ENCODE assay signal across 22 cellular contexts in the genomic region with DNA sequence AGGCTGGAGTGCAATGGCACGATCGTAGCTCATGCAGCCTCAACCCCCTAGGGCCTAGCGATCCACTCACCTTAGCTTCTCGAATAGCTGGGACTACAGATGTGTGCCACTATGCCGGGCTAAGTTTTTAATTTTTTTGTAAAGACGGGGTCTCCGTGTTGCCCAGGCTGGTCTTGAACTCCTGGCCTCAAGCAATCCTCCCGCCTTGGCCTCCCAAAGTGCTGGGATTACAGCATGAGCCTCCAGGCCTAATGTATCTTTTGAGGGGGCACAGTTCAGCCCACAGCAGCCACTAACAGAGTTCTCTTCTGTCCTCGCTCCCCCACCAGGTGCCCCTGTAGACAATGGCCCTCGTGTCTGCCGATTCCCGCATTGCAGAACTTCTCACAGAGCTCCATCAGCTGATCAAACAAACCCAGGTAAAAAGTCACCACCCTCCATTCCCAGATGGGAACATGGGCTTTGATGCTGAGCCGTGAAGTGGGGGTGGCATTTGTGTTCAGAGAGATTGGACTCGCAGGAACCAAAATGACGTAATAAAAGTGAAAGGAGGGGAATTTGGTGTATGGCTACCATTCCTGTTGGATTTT. TPM values are rescaled to one million over a fixed set of nuclear protein-coding genes. Genes with fewer than 3 reads are reported as not detected.
DNase-seq lines count a peak whose midpoint lies in the region; ATAC-seq, FAIRE-seq and TF ChIP-seq lines count a peak whose summit lies in the region.
"Had no signal": no experiment of that assay in that cellular context is flagged by ENCODE, and none has a peak within 500 bp of the region (broad histone marks: within the 10 kb centered on the region; RNA-seq: fewer than 3 reads in every experiment).

No MANE protein-coding gene starts in this region.

- no peaks in the 10 kb centered on the region for H3K9me3 Mint-ChIP-seq in stimulated activated effector memory CD8-positive, alpha-beta T cell treated with anti-CD3 and anti-CD28 coated beads, Interleukin-12 subunit alpha, Interleukin-12 subunit beta, amount 100 ng/mL, for 72 hours
- H3K9me3 Mint-ChIP-seq: CD14-positive monocyte; CD4-positive, alpha-beta T cell; CD8-positive, alpha-beta memory T cell had no signal

- H3K4me1 ChIP-seq in HepG2 (ENCODE audit: insufficient read depth, low read length) (peaks cover 13% of the 10 kb centered on the region), right lobe of liver (no peaks in the 10 kb centered on the region), lower lobe of right lung (no peaks in the 10 kb centered on the region)
- H3K4me1 ChIP-seq: BE2C had no signal

- peak overlapping the region; percentile 26 for H3K27ac Mint-ChIP-seq in stimulated activated effector memory CD8-positive, alpha-beta T cell treated with anti-CD3 and anti-CD28 coated beads, Interleukin-12 subunit alpha, Interleukin-12 subunit beta, amount 100 ng/mL, for 72 hours
- H3K27ac Mint-ChIP-seq: CD4-positive, alpha-beta T cell had no signal

- H3K4me1 Mint-ChIP-seq in stimulated activated effector memory CD8-positive, alpha-beta T cell treated with anti-CD3 and anti-CD28 coated beads, Interleukin-12 subunit alpha, Interleukin-12 subunit beta, amount 100 ng/mL, for 72 hours = peaks cover 5% of the 10 kb centered on the region
- H3K4me1 Mint-ChIP-seq: CD14-positive monocyte had no signal

- in situ Hi-C loops in HepG2 (cut with HindIII; ENCODE audit: extremely low pct_ligation_motif_present, low pct_unique_long_range_greater_than_20kb) = no loop called here

- no peak overlapping the region for H3K4me3 Mint-ChIP-seq in stimulated activated effector memory CD8-positive, alpha-beta T cell treated with anti-CD3 and anti-CD28 coated beads, Interleukin-12 subunit alpha, Interleukin-12 subunit beta, amount 100 ng/mL, for 72 hours
- H3K4me3 Mint-ChIP-seq: CD14-positive monocyte; CD4-positive, alpha-beta T cell; CD8-positive, alpha-beta memory T cell had no signal

- no peaks in the 10 kb centered on the region for H3K9me3 ChIP-seq in HepG2 (ENCODE audit: low read length)
- H3K9me3 ChIP-seq in right lobe of liver = no peaks in the 10 kb centered on the region
- H3K9me3 ChIP-seq in lower lobe of right lung = no peaks in the 10 kb centered on the region
- H3K9me3 ChIP-seq: BE2C; BLaER1 treated with 17β-estradiol and CSF1 and Interleukin-3, amounts not matched to agents 10 nM and 100 nM had no signal

- H2AFZ ChIP-seq in HepG2 (ENCODE audit: low read length) = no peak overlapping the region

- H3K27ac ChIP-seq in HepG2 (ENCODE audit: extremely low read length, insufficient read depth, low read length) = no peak overlapping the region
- no peak overlapping the region for H3K27ac ChIP-seq in right lobe of liver
- no peak overlapping the region for H3K27ac ChIP-seq in lower lobe of right lung
- H3K27ac ChIP-seq: 22Rv1; BLaER1 treated with 17β-estradiol and CSF1 and Interleukin-3, amounts not matched to agents 10 nM and 100 nM had no signal

- POLR2A ChIA-PET in HepG2 (lab: Yijun Ruan, JAX) = interaction anchor here (0.9 to 1.6 kb wide), 2 partner anchors 13 to 16 kb away, joined by 3 to 4 read pairs; partner anchors contain the start of gene SULT1A2

- H3K9ac ChIP-seq in HepG2 (ENCODE audit: insufficient read depth, low read depth, low read length) = no peak overlapping the region
- H3K9ac ChIP-seq: BLaER1 treated with 17β-estradiol and CSF1 and Interleukin-3, amounts not matched to agents 10 nM and 100 nM had no signal

- H3K4me3 ChIP-seq in HepG2 (replicated peaks in 1 of 3; ENCODE audit: insufficient read depth in 1 of 3, low read depth in 2 of 3, low read length in 3 of 3) = no peak overlapping the region
- no peak overlapping the region for H3K4me3 ChIP-seq in right lobe of liver
- no peak overlapping the region for H3K4me3 ChIP-seq in lower lobe of right lung
- H3K4me3 ChIP-seq: BLaER1 treated with 17β-estradiol and CSF1 and Interleukin-3, amounts not matched to agents 10 nM and 100 nM; GM12878 had no signal

- no peaks in the 10 kb centered on the region for H4K20me1 ChIP-seq in HepG2 (ENCODE audit: insufficient read depth, low read length)

- peak; percentile 81 for FAIRE-seq in HepG2 (lab: Jason Lieb, UNC)
- FAIRE-seq: A204.1, D721Med, GM12878 had no signal

- peaks cover 60% of the 10 kb centered on the region for H3K36me3 Mint-ChIP-seq in stimulated activated effector memory CD8-positive, alpha-beta T cell treated with anti-CD3 and anti-CD28 coated beads, Interleukin-12 subunit alpha, Interleukin-12 subunit beta, amount 100 ng/mL, for 72 hours

- 90% methylated on average over 15 of the region's 15 CpGs for WGBS in HepG2 (ENCODE audit: low lambda C conversion rate)
- 94% methylated on average over 7 of the region's 15 CpGs for WGBS in right lobe of liver (ENCODE audit: insufficient coverage, low coverage, low lambda C conversion rate, missing lambda C conversion rate)

- BruUV-seq in HepG2 (replicated peaks; lab: Mats Ljungman, UMichigan) = no TSS peak

- TF ChIP-seq POLR2A in HepG2 (IDR thresholded peaks at IDR 0.05; ENCODE audit: insufficient read depth in 1 of 2, low read depth in 2 of 2, low read length in 2 of 2) (no peak), right lobe of liver (IDR thresholded peaks at IDR 0.05) (no peak)

- H3K4me2 ChIP-seq in HepG2 (ENCODE audit: low read depth, low read length) = no peak overlapping the region
- H3K4me2 ChIP-seq: BLaER1 treated with 17β-estradiol and CSF1 and Interleukin-3, amounts not matched to agents 10 nM and 100 nM had no signal

- intact Hi-C loops in HepG2 (cut with micrococcal nuclease; ENCODE audit: unreplicated experiment) (no loop called here), right lobe of liver (cut with DNase I) (no loop called here), lower lobe of right lung (cut with DNase I) (no loop called here)

- TF ChIP-seq RAD21 in HepG2 (CRISPR knock-in tag; IDR thresholded peaks at IDR 0.05) = no peak

- H3K36me3 ChIP-seq in HepG2 (replicated peaks in 1 of 2; ENCODE audit: control insufficient read depth in 1 of 2, insufficient read depth in 2 of 2, low read length in 2 of 2) = peaks cover 11 to 41% of the 10 kb centered on the region in 2 experiments
- peaks cover 0 to 19% (median 7%) of the 10 kb centered on the region in 4 donors for H3K36me3 ChIP-seq in right lobe of liver
- peaks cover 57% of the 10 kb centered on the region for H3K36me3 ChIP-seq in lower lobe of right lung

- DNase-seq in HepG2 (ENCODE audit: low spot score) = peak; percentile 82
- DNase-seq in right lobe of liver = no peak
- peak; percentile 2 for DNase-seq in lower lobe of right lung
- DNase-seq in stimulated activated effector memory CD8-positive, alpha-beta T cell treated with anti-CD3 and anti-CD28 coated beads, Interleukin-12 subunit alpha, Interleukin-12 subunit beta, amount 100 ng/mL, for 72 hours (ENCODE audit: low spot score in 2 of 2) = no peak
- DNase-seq in GM19238 (ENCODE audit: insufficient read length, low spot score) = no peak
- DNase-seq: BE2C; CD4-positive, alpha-beta T cell; CD8-positive, alpha-beta memory T cell; DMS 273 treated with DMSO at 0.1 percent for 48 hours; DMS79; EL; GDM1; GOT3; H7; HCEC 1CT had no signal

- no peaks in the 10 kb centered on the region for H3K79me2 ChIP-seq in HepG2 (ENCODE audit: insufficient read depth, low read length)

- ATAC-seq in HepG2 = peak; percentile 46; the same call in 2 of the 3 replicates
- no peak for ATAC-seq in right lobe of liver
- no peak for ATAC-seq in lower lobe of right lung
- ATAC-seq in stimulated activated effector memory CD8-positive, alpha-beta T cell treated with anti-CD3 and anti-CD28 coated beads, Interleukin-12 subunit alpha, Interleukin-12 subunit beta, amount 100 ng/mL, for 72 hours = no peak
- no peak for ATAC-seq in HG02798 (IDR thresholded peaks at IDR 0.05; ENCODE audit: poor library complexity, unreplicated experiment)
- ATAC-seq: GM12878 had no signal

- no peak for TF ChIP-seq CTCF in HepG2 (CRISPR knock-in tag; IDR thresholded peaks at IDR 0.05)
- TF ChIP-seq CTCF in right lobe of liver (IDR thresholded peaks at IDR 0.05) = no peak
- TF ChIP-seq CTCF in lower lobe of right lung (IDR thresholded peaks at IDR 0.05) = no peak

- TF ChIP-seq EP300 in HepG2 (IDR thresholded peaks at IDR 0.05; ENCODE audit: low read depth in 2 of 2, low read length in 2 of 2) (peak in 1 of 2 experiments; percentile 49; a peak in 1 of 4 replicates), HepG2 (CRISPR knock-in tag; IDR thresholded peaks at IDR 0.05; ENCODE audit: borderline replicate concordance) (0 out of 2 replicates have a peak, but pooled peaks have one; percentile 17)

- H3K27me3 ChIP-seq in HepG2 (ENCODE audit: control insufficient read depth in 1 of 2, insufficient read depth in 2 of 2, low read length in 2 of 2) (no peaks in the 10 kb centered on the region), right lobe of liver (no peaks in the 10 kb centered on the region), lower lobe of right lung (ENCODE audit: low read depth) (no peaks in the 10 kb centered on the region)
- H3K27me3 ChIP-seq: BE2C; BLaER1 treated with 17β-estradiol and CSF1 and Interleukin-3, amounts not matched to agents 10 nM and 100 nM had no signal

- CTCF ChIA-PET in HepG2 (lab: Yijun Ruan, JAX; ENCODE audit: low intra/inter-chr PET ratio, low total read pairs) = no interaction called here

RNA-seq across cellular contexts. Expression of gene SULT1A2, which starts 16.0 kb away (rescaled TPM):
- total RNA-seq in HepG2 (2016; rRNA removed; fragmentation: Illumina TruSeq; extraction: Trizol) (34.2 and 35.2 TPM in 2 replicates), right lobe of liver (10 to 100 TPM; 10.1 to 48.3 (median 18.0) TPM), lower lobe of right lung (10.3 TPM)
- total RNA-seq in HepG2 (2016; cell fraction: cytosol; rRNA removed; fragmentation: Illumina TruSeq; extraction: Trizol; ENCODE audit: low read depth) = 19.8 and 21.5 TPM in 2 replicates
- 36.3 and 38.2 TPM in 2 replicates for total RNA-seq in HepG2 (2016; cell fraction: insoluble cytoplasmic fraction; rRNA removed; fragmentation: Illumina TruSeq; extraction: Trizol)
- total RNA-seq in HepG2 (2016; cell fraction: membrane; rRNA removed; fragmentation: Illumina TruSeq; extraction: Trizol) = 19.3 and 19.9 TPM in 2 replicates
- 23.5 and 24.0 TPM in 2 replicates for total RNA-seq in HepG2 (2016; cell fraction: nucleus; rRNA removed; fragmentation: Illumina TruSeq; extraction: Trizol)
- polyA plus RNA-seq in HepG2 (2011; rRNA removed) = 32.9 and 33.0 TPM in 2 replicates
- 14.0 and 21.3 TPM in 2 replicates for polyA plus RNA-seq in HepG2 (2011; cell fraction: cytosol; rRNA removed)
- 86.1 and 93.8 TPM in 2 replicates for polyA plus RNA-seq in HepG2 (2011; cell fraction: nucleus; rRNA removed)
- polyA plus RNA-seq in HepG2 (2012) = 18.7 and 23.6 TPM in 2 replicates
- 18.2 and 18.9 TPM in 2 replicates for polyA plus RNA-seq in HepG2 (2016; cell fraction: cytosol; fragmentation: Illumina TruSeq; extraction: Trizol; ENCODE audit: low read depth)
- 33.4 and 34.7 TPM in 2 replicates for polyA plus RNA-seq in HepG2 (2016; cell fraction: insoluble cytoplasmic fraction; fragmentation: Illumina TruSeq; extraction: Trizol; ENCODE audit: low read depth)
- polyA plus RNA-seq in HepG2 (2016; cell fraction: membrane; fragmentation: Illumina TruSeq; extraction: Trizol; ENCODE audit: low read depth) = 14.3 and 21.1 TPM in 2 replicates
- 56.7 and 59.1 TPM in 2 replicates for polyA plus RNA-seq in HepG2 (2016; cell fraction: nucleus; fragmentation: Illumina TruSeq; extraction: Trizol; ENCODE audit: insufficient read depth, low read depth)
- 2.7 and 14.8 TPM in 2 replicates for polyA minus RNA-seq in HepG2 (2011; rRNA and poly(A)+ RNA removed; ENCODE audit: low replicate concordance)
- 5.5 and 6.4 TPM in 2 replicates for polyA minus RNA-seq in HepG2 (2011; cell fraction: cytosol; rRNA and poly(A)+ RNA removed)
- polyA minus RNA-seq in HepG2 (2011; cell fraction: nucleus; rRNA and poly(A)+ RNA removed) = 14.0 and 15.7 TPM in 2 replicates
- polyA plus RNA-seq: CD8-positive, alpha-beta memory T cell had no signal

RNA-seq across cellular contexts. Expression of gene SGF29, which starts 27.1 kb away (rescaled TPM):
- 21.2 and 29.4 TPM in 2 replicates for total RNA-seq in HepG2 (2016; rRNA removed; fragmentation: Illumina TruSeq; extraction: Trizol)
- total RNA-seq in HepG2 (2016; cell fraction: cytosol; rRNA removed; fragmentation: Illumina TruSeq; extraction: Trizol; ENCODE audit: low read depth) = 26.2 and 36.6 TPM in 2 replicates
- 15.6 and 27.3 TPM in 2 replicates for total RNA-seq in HepG2 (2016; cell fraction: insoluble cytoplasmic fraction; rRNA removed; fragmentation: Illumina TruSeq; extraction: Trizol)
- total RNA-seq in HepG2 (2016; cell fraction: membrane; rRNA removed; fragmentation: Illumina TruSeq; extraction: Trizol) = 15.4 and 17.8 TPM in 2 replicates
- 19.6 and 24.7 TPM in 2 replicates for total RNA-seq in HepG2 (2016; cell fraction: nucleus; rRNA removed; fragmentation: Illumina TruSeq; extraction: Trizol)
- 5.0 and 5.4 TPM in 2 replicates for polyA plus RNA-seq in HepG2 (2011; rRNA removed)
- 2.3 and 3.5 TPM in 2 replicates for polyA plus RNA-seq in HepG2 (2011; cell fraction: cytosol; rRNA removed)
- polyA plus RNA-seq in HepG2 (2011; cell fraction: nucleus; rRNA removed) = 15.5 and 19.7 TPM in 2 replicates
- 20.2 and 32.1 TPM in 2 replicates for polyA plus RNA-seq in HepG2 (2012)
- polyA plus RNA-seq in HepG2 (2016; cell fraction: cytosol; fragmentation: Illumina TruSeq; extraction: Trizol; ENCODE audit: low read depth) = 8.6 and 9.4 TPM in 2 replicates
- polyA plus RNA-seq in HepG2 (2016; cell fraction: insoluble cytoplasmic fraction; fragmentation: Illumina TruSeq; extraction: Trizol; ENCODE audit: low read depth) = 14.8 and 18.5 TPM in 2 replicates
- 8.0 and 9.0 TPM in 2 replicates for polyA plus RNA-seq in HepG2 (2016; cell fraction: membrane; fragmentation: Illumina TruSeq; extraction: Trizol; ENCODE audit: low read depth)
- 36.0 and 46.1 TPM in 2 replicates for polyA plus RNA-seq in HepG2 (2016; cell fraction: nucleus; fragmentation: Illumina TruSeq; extraction: Trizol; ENCODE audit: insufficient read depth, low read depth)
- 10.9 and 13.8 TPM in 2 replicates for polyA minus RNA-seq in HepG2 (2011; rRNA and poly(A)+ RNA removed; ENCODE audit: low replicate concordance)
- 5.9 and 8.4 TPM in 2 replicates for polyA minus RNA-seq in HepG2 (2011; cell fraction: cytosol; rRNA and poly(A)+ RNA removed)
- 9.9 and 14.9 TPM in 2 replicates for polyA minus RNA-seq in HepG2 (2011; cell fraction: nucleus; rRNA and poly(A)+ RNA removed)
- 10 to 100 TPM; 14.5 to 17.9 (median 15.4) TPM for total RNA-seq in right lobe of liver
- 40.6 TPM for total RNA-seq in lower lobe of right lung

RNA-seq across cellular contexts. Expression of gene SULT1A1, which starts 29.0 kb away (rescaled TPM):
- total RNA-seq in HepG2 (2016; rRNA removed; fragmentation: Illumina TruSeq; extraction: Trizol) (147 and 174 TPM in 2 replicates), right lobe of liver (100 to 1,000 TPM; 132 to 335 (median 207) TPM), lower lobe of right lung (50.2 TPM)
- total RNA-seq in HepG2 (2016; cell fraction: cytosol; rRNA removed; fragmentation: Illumina TruSeq; extraction: Trizol; ENCODE audit: low read depth) = 53.8 and 58.2 TPM in 2 replicates
- total RNA-seq in HepG2 (2016; cell fraction: insoluble cytoplasmic fraction; rRNA removed; fragmentation: Illumina TruSeq; extraction: Trizol) = 157 and 177 TPM in 2 replicates
- total RNA-seq in HepG2 (2016; cell fraction: membrane; rRNA removed; fragmentation: Illumina TruSeq; extraction: Trizol) = 56.7 and 63.7 TPM in 2 replicates
- total RNA-seq in HepG2 (2016; cell fraction: nucleus; rRNA removed; fragmentation: Illumina TruSeq; extraction: Trizol) = 55.4 and 59.6 TPM in 2 replicates
- polyA plus RNA-seq in HepG2 (2011; rRNA removed) = 114 and 117 TPM in 2 replicates
- 87.7 and 112 TPM in 2 replicates for polyA plus RNA-seq in HepG2 (2011; cell fraction: cytosol; rRNA removed)
- polyA plus RNA-seq in HepG2 (2011; cell fraction: nucleus; rRNA removed) = 78.9 and 79.1 TPM in 2 replicates
- 97.2 and 132 TPM in 2 replicates for polyA plus RNA-seq in HepG2 (2012)
- polyA plus RNA-seq in HepG2 (2016; cell fraction: cytosol; fragmentation: Illumina TruSeq; extraction: Trizol; ENCODE audit: low read depth) = 63.2 and 71.4 TPM in 2 replicates
- 204 and 206 TPM in 2 replicates for polyA plus RNA-seq in HepG2 (2016; cell fraction: insoluble cytoplasmic fraction; fragmentation: Illumina TruSeq; extraction: Trizol; ENCODE audit: low read depth)
- polyA plus RNA-seq in HepG2 (2016; cell fraction: membrane; fragmentation: Illumina TruSeq; extraction: Trizol; ENCODE audit: low read depth) = 50.8 and 59.5 TPM in 2 replicates
- polyA plus RNA-seq in HepG2 (2016; cell fraction: nucleus; fragmentation: Illumina TruSeq; extraction: Trizol; ENCODE audit: insufficient read depth, low read depth) = 122 and 123 TPM in 2 replicates
- 18.9 and 75.8 TPM in 2 replicates for polyA minus RNA-seq in HepG2 (2011; rRNA and poly(A)+ RNA removed; ENCODE audit: low replicate concordance)
- polyA minus RNA-seq in HepG2 (2011; cell fraction: cytosol; rRNA and poly(A)+ RNA removed) = 33.0 and 38.4 TPM in 2 replicates
- 20.5 and 29.8 TPM in 2 replicates for polyA minus RNA-seq in HepG2 (2011; cell fraction: nucleus; rRNA and poly(A)+ RNA removed)

RNA-seq across cellular contexts. Expression of gene NUPR1, which starts 42.0 kb away (rescaled TPM):
- 18.0 and 23.9 TPM in 2 replicates for total RNA-seq in HepG2 (2016; rRNA removed; fragmentation: Illumina TruSeq; extraction: Trizol)
- 7.4 and 7.5 TPM in 2 replicates for total RNA-seq in HepG2 (2016; cell fraction: cytosol; rRNA removed; fragmentation: Illumina TruSeq; extraction: Trizol; ENCODE audit: low read depth)
- total RNA-seq in HepG2 (2016; cell fraction: insoluble cytoplasmic fraction; rRNA removed; fragmentation: Illumina TruSeq; extraction: Trizol) = 18.2 and 22.3 TPM in 2 replicates
- total RNA-seq in HepG2 (2016; cell fraction: membrane; rRNA removed; fragmentation: Illumina TruSeq; extraction: Trizol) = 9.6 and 12.0 TPM in 2 replicates
- total RNA-seq in HepG2 (2016; cell fraction: nucleus; rRNA removed; fragmentation: Illumina TruSeq; extraction: Trizol) = 6.4 and 6.7 TPM in 2 replicates
- polyA plus RNA-seq in HepG2 (2011; rRNA removed) = 20.7 and 25.6 TPM in 2 replicates
- 6.7 and 11.7 TPM in 2 replicates for polyA plus RNA-seq in HepG2 (2011; cell fraction: cytosol; rRNA removed)
- 8.3 and 9.2 TPM in 2 replicates for polyA plus RNA-seq in HepG2 (2011; cell fraction: nucleus; rRNA removed)
- 5.3 and 10.3 TPM in 2 replicates for polyA plus RNA-seq in HepG2 (2012)
- 17.0 and 17.7 TPM in 2 replicates for polyA plus RNA-seq in HepG2 (2016; cell fraction: cytosol; fragmentation: Illumina TruSeq; extraction: Trizol; ENCODE audit: low read depth)
- 33.9 and 41.5 TPM in 2 replicates for polyA plus RNA-seq in HepG2 (2016; cell fraction: insoluble cytoplasmic fraction; fragmentation: Illumina TruSeq; extraction: Trizol; ENCODE audit: low read depth)
- polyA plus RNA-seq in HepG2 (2016; cell fraction: membrane; fragmentation: Illumina TruSeq; extraction: Trizol; ENCODE audit: low read depth) = 18.7 and 22.5 TPM in 2 replicates
- 19.8 and 24.6 TPM in 2 replicates for polyA plus RNA-seq in HepG2 (2016; cell fraction: nucleus; fragmentation: Illumina TruSeq; extraction: Trizol; ENCODE audit: insufficient read depth, low read depth)
- polyA minus RNA-seq in HepG2 (2011; rRNA and poly(A)+ RNA removed; ENCODE audit: low replicate concordance) = 1.6 and 2.1 TPM in 2 replicates
- 3.0 and 3.5 TPM in 2 replicates for polyA minus RNA-seq in HepG2 (2011; cell fraction: cytosol; rRNA and poly(A)+ RNA removed)
- 2.4 and 4.7 TPM in 2 replicates for polyA minus RNA-seq in HepG2 (2011; cell fraction: nucleus; rRNA and poly(A)+ RNA removed)
- total RNA-seq in right lobe of liver = 100 to 1,000 TPM in 2 of 6 experiments, 10 to 100 TPM in 4; 33.4 to 188 (median 80.7) TPM
- 302 TPM for total RNA-seq in lower lobe of right lung
- total RNA-seq: CD4-positive, alpha-beta T cell; CD8-positive, alpha-beta memory T cell; H7 had no signal
- polyA plus RNA-seq: CD8-positive, alpha-beta memory T cell had no signal

RNA-seq across cellular contexts. Expression of gene NPIPB8, which starts 57.0 kb away (rescaled TPM):
- total RNA-seq in HepG2 (2016; rRNA removed; fragmentation: Illumina TruSeq; extraction: Trizol) (0.49 TPM in 1 of 2 replicates, not detected in the other), right lobe of liver (1 to 10 TPM in 1 of 6 experiments, under 1 TPM in 2, not detected in 3; 0.89 to 2.1 (median 0.93) TPM), lower lobe of right lung (2.7 TPM)
- total RNA-seq in HepG2 (2016; cell fraction: cytosol; rRNA removed; fragmentation: Illumina TruSeq; extraction: Trizol; ENCODE audit: low read depth) = not detected in 2 replicates
- total RNA-seq in HepG2 (2016; cell fraction: insoluble cytoplasmic fraction; rRNA removed; fragmentation: Illumina TruSeq; extraction: Trizol) = 0.82 TPM in 1 of 2 replicates, not detected in the other
- not detected in 2 replicates for total RNA-seq in HepG2 (2016; cell fraction: membrane; rRNA removed; fragmentation: Illumina TruSeq; extraction: Trizol)
- 1.8 and 2.2 TPM in 2 replicates for total RNA-seq in HepG2 (2016; cell fraction: nucleus; rRNA removed; fragmentation: Illumina TruSeq; extraction: Trizol)
- 2.3 and 2.9 TPM in 2 replicates for polyA plus RNA-seq in HepG2 (2011; rRNA removed)
- polyA plus RNA-seq in HepG2 (2011; cell fraction: cytosol; rRNA removed) = not detected in 2 replicates
- polyA plus RNA-seq in HepG2 (2011; cell fraction: nucleus; rRNA removed) = 1.3 and 2.4 TPM in 2 replicates
- polyA plus RNA-seq in HepG2 (2012) = 0.71 and 2.0 TPM in 2 replicates
- polyA plus RNA-seq in HepG2 (2016; cell fraction: cytosol; fragmentation: Illumina TruSeq; extraction: Trizol; ENCODE audit: low read depth) = not detected in 2 replicates
- polyA plus RNA-seq in HepG2 (2016; cell fraction: insoluble cytoplasmic fraction; fragmentation: Illumina TruSeq; extraction: Trizol; ENCODE audit: low read depth) = not detected in 2 replicates
- not detected in 2 replicates for polyA plus RNA-seq in HepG2 (2016; cell fraction: membrane; fragmentation: Illumina TruSeq; extraction: Trizol; ENCODE audit: low read depth)
- polyA plus RNA-seq in HepG2 (2016; cell fraction: nucleus; fragmentation: Illumina TruSeq; extraction: Trizol; ENCODE audit: insufficient read depth, low read depth) = 5.4 and 6.5 TPM in 2 replicates
- polyA minus RNA-seq in HepG2 (2011; rRNA and poly(A)+ RNA removed; ENCODE audit: low replicate concordance) = 0.63 and 3.7 TPM in 2 replicates
- polyA minus RNA-seq in HepG2 (2011; cell fraction: cytosol; rRNA and poly(A)+ RNA removed) = not detected in 2 replicates
- polyA minus RNA-seq in HepG2 (2011; cell fraction: nucleus; rRNA and poly(A)+ RNA removed) = 3.6 and 6.1 TPM in 2 replicates
- polyA plus RNA-seq: CD14-positive monocyte had no signal

Comparison
In these comparisons a context has a peak if more than half of its experiments do, and no peak if none do; other contexts are left out.
1. DNase-seq: peak in HepG2 (single experiment) and lower lobe of right lung (single experiment); none in right lobe of liver (0 of 3), stimulated activated effector memory CD8-positive, alpha-beta T cell treated with anti-CD3 and anti-CD28 coated beads, Interleukin-12 subunit alpha, Interleukin-12 subunit beta, amount 100 ng/mL, for 72 hours (0 of 2) and GM19238 (single experiment).